8 cellular contexts compared by ENCODE assay signal in genomic region chr13:93226623-93227279, GRCh38. TPM values are rescaled to one million over a fixed set of nuclear protein-coding genes. Genes with fewer than 3 reads are reported as not detected.
DNase-seq lines count a peak whose midpoint lies in the region; ATAC-seq, FAIRE-seq and TF ChIP-seq lines count a peak whose summit lies in the region.

Gene GPC6, plus strand, starts transcription at chr13:93226807.

- H3K9me3 ChIP-seq in HUES48 (ENCODE audit: control insufficient read depth, insufficient read depth, low read length) = no peaks in the 10 kb centered on the region
- H3K9me3 ChIP-seq in PC-9 (ENCODE audit: insufficient read depth, low read depth) = no peaks in the 10 kb centered on the region
- H3K9me3 ChIP-seq in mucosa of descending colon = no peaks in the 10 kb centered on the region

- no peaks in the 10 kb centered on the region for H4K20me1 ChIP-seq in PC-9 (ENCODE audit: insufficient read depth)

- H3K9ac ChIP-seq in HUES48 (ENCODE audit: low read depth, low read length) = peak within 1 kb of the TSS; percentile 75

- no peaks in the 10 kb centered on the region for H3K9me2 ChIP-seq in PC-9 (ENCODE audit: insufficient read depth)

- POLR2A ChIA-PET in PC-9 (lab: Charles Lee; ENCODE audit: unreplicated experiment) = no interaction called here

- no peak for FAIRE-seq in GM12891 (lab: Jason Lieb, UNC)

- BruUV-seq in PC-9 (replicated peaks; lab: Mats Ljungman, UMichigan) = no TSS peak

- ATAC-seq in mucosa of descending colon (peak; percentile 38), HG03457 (IDR thresholded peaks at IDR 0.05; ENCODE audit: unreplicated experiment) (no peak), GM21717 (IDR thresholded peaks at IDR 0.05; ENCODE audit: unreplicated experiment) (no peak)

- H3F3A ChIP-seq in PC-9 (ENCODE audit: insufficient read depth, low read depth) = no peaks in the 10 kb centered on the region

- H3K4me2 ChIP-seq in PC-9 = peak within 1 kb of the TSS; percentile 72

- H3K27me3 ChIP-seq in HUES48 (ENCODE audit: control insufficient read depth, insufficient read depth, low read length) (peaks cover 12% of the 10 kb centered on the region; the same call in 1 of the 2 replicates), PC-9 (ENCODE audit: insufficient read depth, low read depth) (peaks cover 32% of the 10 kb centered on the region)

- no peaks in the 10 kb centered on the region for H3K79me2 ChIP-seq in PC-9 (ENCODE audit: low read depth)

- H3K36me3 ChIP-seq in HUES48 (ENCODE audit: control insufficient read depth, insufficient read depth, low read length) (no peaks in the 10 kb centered on the region), PC-9 (ENCODE audit: low read depth) (no peaks in the 10 kb centered on the region), mucosa of descending colon (ENCODE audit: low read depth) (no peaks in the 10 kb centered on the region)

- H3K4me1 ChIP-seq in HUES48 (ENCODE audit: control insufficient read depth, insufficient read depth, low read length) (peaks cover 62% of the 10 kb centered on the region), PC-9 (replicated peaks; ENCODE audit: insufficient read depth) (peaks cover 13% of the 10 kb centered on the region; the same call in 1 of the 2 replicates), mucosa of descending colon (ENCODE audit: low read depth) (no peaks in the 10 kb centered on the region)

- peak within 1 kb of the TSS; percentile 87 for H2AFZ ChIP-seq in PC-9

- DNase-seq in PC-9 (peak in 1 of 2 experiments; percentile 37), epithelial cell of proximal tubule (ENCODE audit: low read depth) (peak; percentile 91), mucosa of descending colon (peak in 1 of 3 donors; percentile 27), GM12891 (ENCODE audit: insufficient read length, low spot score) (no peak)

- no peak for TF ChIP-seq POLR2A in GM12891 (IDR thresholded peaks at IDR 0.05; ENCODE audit: low read depth, low read length)

- TF ChIP-seq CTCF in 22Rv1 (IDR thresholded peaks at IDR 0.05) = no peak
- no peak for TF ChIP-seq CTCF in PC-9 (conservative IDR thresholded peaks at IDR 0.05)
- no peak for TF ChIP-seq CTCF in epithelial cell of proximal tubule (conservative IDR thresholded peaks at IDR 0.05; ENCODE audit: low read depth, low read length)
- TF ChIP-seq CTCF in mucosa of descending colon (IDR thresholded peaks at IDR 0.05) = no peak

- H3K27ac ChIP-seq in 22Rv1 = peak within 1 kb of the TSS; percentile 88
- peak within 1 kb of the TSS; percentile 89 for H3K27ac ChIP-seq in HUES48 (ENCODE audit: low read depth, low read length)
- no peak within 1 kb of the TSS for H3K27ac ChIP-seq in PC-9

- intact Hi-C loops in PC-9 (cut with micrococcal nuclease; ENCODE audit: unreplicated experiment) (no loop called here), mucosa of descending colon (cut with DNase I, micrococcal nuclease) (no loop called here)

- CTCF ChIA-PET in PC-9 (lab: Charles Lee) = no interaction called here

- peak within 1 kb of the TSS; percentile 96 for H3K4me3 ChIP-seq in HUES48 (ENCODE audit: low read depth, low read length)
- H3K4me3 ChIP-seq in PC-9 = peak within 1 kb of the TSS; percentile 58
- H3K4me3 ChIP-seq in epithelial cell of proximal tubule (ENCODE audit: low read depth, low read length) = peak within 1 kb of the TSS; percentile 90
- H3K4me3 ChIP-seq in mucosa of descending colon = peak within 1 kb of the TSS; percentile 28

TF ChIP-seq in GM12891, 5 proteins besides CTCF, POLR2A, EP300 and RAD21:
- no peak for TF ChIP-seq TAF1 (IDR thresholded peaks at IDR 0.05; ENCODE audit: low read depth, low read length)

RNA-seq across cellular contexts. Expression of gene GPC6, which starts in this region (rescaled TPM):
- total RNA-seq in PC-9 (2021) = not detected in 2 replicates
- total RNA-seq in epithelial cell of proximal tubule = 10.2 and 18.7 TPM in 2 replicates
- total RNA-seq in mucosa of descending colon = 10 to 100 TPM in 1 of 3 donors, 1 to 10 TPM in 2; 2.7 to 11.3 (median 7.5) TPM
- polyA plus RNA-seq in GM12891 (2012; ENCODE audit: low read depth, missing spikeins) = 0.12 TPM

Comparison
In these comparisons a context has a peak if more than half of its experiments do, and no peak if none do; other contexts are left out.
1. H3K4me3 ChIP-seq: peak in every context shown above with its lines; median percentile 96 in HUES48; 90 in epithelial cell of proximal tubule; 58 in PC-9; 28 in mucosa of descending colon.